In genomic region chr12:49899921-49900320, GRCh38 we compare ENCODE assay signal across 2 cellular contexts.
TF ChIP-seq lines count a peak whose summit lies in the region.

No MANE protein-coding gene starts in this region.

TF ChIP-seq in IMR-90, 13 proteins besides CTCF, POLR2A, EP300 and RAD21:
- no peak for TF ChIP-seq USF2 (IDR thresholded peaks at IDR 0.05; ENCODE audit: low read depth, low read length)
- TF ChIP-seq MAZ (IDR thresholded peaks at IDR 0.05; ENCODE audit: borderline replicate concordance, low read depth, low read length): no peak
- no peak for TF ChIP-seq CHD1 (IDR thresholded peaks at IDR 0.05; ENCODE audit: low read depth, low read length)
- TF ChIP-seq RCOR1 (IDR thresholded peaks at IDR 0.05; ENCODE audit: insufficient replicate concordance, low read length): no peak
- no peak for TF ChIP-seq CEBPB (IDR thresholded peaks at IDR 0.05; ENCODE audit: low read depth, low read length)
- no peak for TF ChIP-seq FOS (IDR thresholded peaks at IDR 0.05; ENCODE audit: low read depth, low read length)
- no peak for TF ChIP-seq MXI1 (IDR thresholded peaks at IDR 0.05; ENCODE audit: borderline replicate concordance, low read depth, low read length)
- no peak for TF ChIP-seq ELK1 (IDR thresholded peaks at IDR 0.05; ENCODE audit: borderline replicate concordance, low read depth, low read length)
- TF ChIP-seq MAFK (IDR thresholded peaks at IDR 0.05; ENCODE audit: low read depth, low read length): no peak
- no peak for TF ChIP-seq NFE2L2 (IDR thresholded peaks at IDR 0.05; ENCODE audit: low read depth, low read length)
- TF ChIP-seq BHLHE40 (IDR thresholded peaks at IDR 0.05; ENCODE audit: low read depth, low read length): no peak
- no peak for TF ChIP-seq RFX5 (IDR thresholded peaks at IDR 0.05; ENCODE audit: low read depth, low read length)
- no peak for TF ChIP-seq SMC3 (IDR thresholded peaks at IDR 0.05; ENCODE audit: low read depth, low read length)

TF ChIP-seq in K562, 482 proteins besides CTCF, POLR2A, EP300 and RAD21:
- no peak for TF ChIP-seq ZNF407 (IDR thresholded peaks at IDR 0.05; ENCODE audit: low read depth)
- peak in 1 of 2 experiments; percentile 57; a peak in 1 of 4 replicates for TF ChIP-seq FOXA3 (CRISPR knock-in tag; conservative IDR thresholded peaks at IDR 0.05 in 1 of 2, IDR thresholded peaks at IDR 0.05 in 1 of 2)
